Comparison of ENCODE assay signal across 13 cellular contexts in genomic region chr2:40360652-40361051, GRCh38.
DNase-seq lines count a peak whose midpoint lies in the region; ATAC-seq, FAIRE-seq and TF ChIP-seq lines count a peak whose summit lies in the region.
"Had no signal": no experiment of that assay in that cellular context is flagged by ENCODE, and none has a peak within 500 bp of the region (broad histone marks: within the 10 kb centered on the region; RNA-seq: fewer than 3 reads in every experiment).

No MANE protein-coding gene starts in this region.

- intact Hi-C loops in IMR-90 (cut with micrococcal nuclease): loop anchor here (5.0 kb wide), 1 partner anchor 448 kb away; no protein-coding TSS in a partner anchor

- FAIRE-seq in bronchial epithelial cell (lab: Jason Lieb, UNC): no peak

- H3K36me3 ChIP-seq in DOHH2 (ENCODE audit: control insufficient read depth, low read length) (no peaks in the 10 kb centered on the region), IMR-90 (ENCODE audit: control insufficient read depth, insufficient read depth, low read length) (no peaks in the 10 kb centered on the region), bronchial epithelial cell (ENCODE audit: control insufficient read depth, insufficient read depth, low read length) (no peaks in the 10 kb centered on the region), osteoblast (ENCODE audit: insufficient read depth, low read length) (no peaks in the 10 kb centered on the region)

- TF ChIP-seq POLR2A in IMR-90 (IDR thresholded peaks at IDR 0.05; ENCODE audit: low read depth, low read length): no peak

- H3F3A ChIP-seq in DOHH2 (ENCODE audit: control insufficient read depth, insufficient read depth): peaks cover 24% of the 10 kb centered on the region

- peak overlapping the region; percentile 84 for H3K4me2 ChIP-seq in DOHH2 (ENCODE audit: low read length)
- no peak overlapping the region for H3K4me2 ChIP-seq in IMR-90 (ENCODE audit: low read depth, low read length)
- H3K4me2 ChIP-seq in osteoblast (ENCODE audit: insufficient read depth, low read length): no peak overlapping the region

- no peaks in the 10 kb centered on the region for H3K9me3 ChIP-seq in DOHH2 (ENCODE audit: control insufficient read depth, insufficient read depth, low read length)
- no peaks in the 10 kb centered on the region for H3K9me3 ChIP-seq in IMR-90 (ENCODE audit: control insufficient read depth, insufficient read depth, low read length)
- H3K9me3 ChIP-seq in osteoblast (ENCODE audit: low read depth, low read length): no peaks in the 10 kb centered on the region

- H2BK120ac ChIP-seq in IMR-90 (ENCODE audit: low read depth, low read length): peak overlapping the region; percentile 44

- POLR2A ChIA-PET in IMR-90 (lab: Charles Lee; ENCODE audit: unreplicated experiment): no interaction called here

- H3K23ac ChIP-seq in IMR-90 (ENCODE audit: low read depth, low read length): peak overlapping the region; percentile 55; the same call in 1 of the 2 replicates

- peak overlapping the region in 1 of 2 experiments; percentile 57; a peak in 2 of 4 replicates for H4K8ac ChIP-seq in IMR-90 (ENCODE audit: low read depth in 2 of 2, low read length in 2 of 2)

- peak overlapping the region; percentile 49; the same call in 1 of the 2 replicates for H4K5ac ChIP-seq in IMR-90 (ENCODE audit: low read depth, low read length)

- H2BK5ac ChIP-seq in IMR-90 (ENCODE audit: low read depth, low read length, poor library complexity, severe bottlenecking): peak overlapping the region; percentile 9

- no peaks in the 10 kb centered on the region for H3K27me3 ChIP-seq in DOHH2 (ENCODE audit: control insufficient read depth, low read length)
- no peaks in the 10 kb centered on the region for H3K27me3 ChIP-seq in IMR-90 (ENCODE audit: control insufficient read depth, insufficient read depth, low read length)
- H3K27me3 ChIP-seq in bronchial epithelial cell (ENCODE audit: control insufficient read depth, insufficient read depth, low read length): no peaks in the 10 kb centered on the region
- H3K27me3 ChIP-seq in osteoblast (ENCODE audit: insufficient read depth, low read length): no peaks in the 10 kb centered on the region

- peaks cover 35 to 63% of the 10 kb centered on the region in 2 experiments for H3K79me1 ChIP-seq in IMR-90 (ENCODE audit: low read depth in 1 of 2, low read length in 2 of 2)

- no peaks in the 10 kb centered on the region for H4K20me1 ChIP-seq in DOHH2 (ENCODE audit: control insufficient read depth, insufficient read depth, low read depth, low read length)
- H4K20me1 ChIP-seq in IMR-90 (ENCODE audit: insufficient read depth, low read length): no peaks in the 10 kb centered on the region
- H4K20me1 ChIP-seq in osteoblast (ENCODE audit: insufficient read depth, low read length): no peaks in the 10 kb centered on the region

- peak; percentile 62 for TF ChIP-seq CTCF in DOHH2 (IDR thresholded peaks at IDR 0.05; ENCODE audit: low read depth, low read length, poor library complexity, severe bottlenecking)
- peak; percentile 25; the same call in 1 of the 2 replicates for TF ChIP-seq CTCF in IMR-90 (conservative IDR thresholded peaks at IDR 0.05; ENCODE audit: low read depth, low read length)
- no peak for TF ChIP-seq CTCF in bronchial epithelial cell (IDR thresholded peaks at IDR 0.05; ENCODE audit: insufficient read depth, low read length, severe bottlenecking)
- no peak for TF ChIP-seq CTCF in osteoblast (IDR thresholded peaks at IDR 0.05; ENCODE audit: extremely low read depth, low read depth, low read length)

- TF ChIP-seq RAD21 in IMR-90 (IDR thresholded peaks at IDR 0.05; ENCODE audit: low read length): no peak

- H2AK5ac ChIP-seq in IMR-90 (ENCODE audit: low read depth, low read length): 0 out of 2 replicates have a peak overlapping the region, but pooled peaks have one; percentile 30

- ATAC-seq in IMR-90 (ENCODE audit: low read depth) (0 out of 2 replicates have a peak, but pooled peaks have one; percentile 5), GM18907 (IDR thresholded peaks at IDR 0.05; ENCODE audit: unreplicated experiment) (no peak), GM21528 (IDR thresholded peaks at IDR 0.05; ENCODE audit: low FRiP score, unreplicated experiment) (no peak), GM21723 (IDR thresholded peaks at IDR 0.05; ENCODE audit: unreplicated experiment) (no peak)

- H3K14ac ChIP-seq in IMR-90 (replicated peaks; ENCODE audit: low read depth, low read length): peak overlapping the region; percentile 8

- H3K4me1 ChIP-seq in DOHH2 (ENCODE audit: control insufficient read depth, low read length): peaks cover 92% of the 10 kb centered on the region
- H3K4me1 ChIP-seq in IMR-90 (ENCODE audit: control insufficient read depth, insufficient read depth, low read length): peaks cover 13% of the 10 kb centered on the region
- H3K4me1 ChIP-seq in osteoblast (ENCODE audit: insufficient read depth, low read length): peaks cover 43% of the 10 kb centered on the region

- H3K27ac ChIP-seq in DOHH2 (ENCODE audit: low read depth, low read length) (peak overlapping the region; percentile 97), IMR-90 (ENCODE audit: insufficient read depth, low read length) (no peak overlapping the region), osteoblast (ENCODE audit: low read depth, low read length) (peak overlapping the region; percentile 29)

- peak overlapping the region; percentile 23; the same call in 1 of the 2 replicates for H3K4ac ChIP-seq in IMR-90 (ENCODE audit: low read depth, low read length)

- no peak overlapping the region for H3K9ac ChIP-seq in IMR-90 (ENCODE audit: low read depth, low read length)

- no peak overlapping the region for H2AK9ac ChIP-seq in IMR-90 (replicated peaks; ENCODE audit: low read depth, low read length, poor library complexity)

- H3K9me2 ChIP-seq in DOHH2 (replicated peaks; ENCODE audit: control insufficient read depth, low read length): no peaks in the 10 kb centered on the region

- H3K18ac ChIP-seq in IMR-90 (ENCODE audit: low read depth, low read length): peak overlapping the region; percentile 49; the same call in 1 of the 2 replicates

- BruUV-seq in IMR-90 (replicated peaks; lab: Mats Ljungman, UMichigan): no TSS peak

- H3K79me2 ChIP-seq in DOHH2 (ENCODE audit: control insufficient read depth, low read length) (peaks cover 74% of the 10 kb centered on the region), osteoblast (ENCODE audit: insufficient read depth, low read length) (peaks cover 29% of the 10 kb centered on the region)

- peak overlapping the region; percentile 76 for H2BK20ac ChIP-seq in IMR-90 (ENCODE audit: low read depth, low read length)

- H3K4me3 ChIP-seq in DOHH2 (ENCODE audit: low read length) (peak overlapping the region; percentile 59), IMR-90 (ENCODE audit: insufficient read depth, low read depth, low read length) (no peak overlapping the region), bronchial epithelial cell (ENCODE audit: low read depth, low read length) (no peak overlapping the region), osteoblast (ENCODE audit: insufficient read depth, low read length) (no peak overlapping the region)

- H4K91ac ChIP-seq in IMR-90 (ENCODE audit: insufficient read depth, low read depth, low read length): no peak overlapping the region

- in situ Hi-C loops in IMR-90 (cut with MboI; ENCODE audit: low sequenced_read_pairs): no loop called here

- dilution Hi-C loops in IMR-90 (cut with HindIII; ENCODE audit: low sequenced_read_pairs, unreplicated experiment): no loop called here

- CTCF ChIA-PET in IMR-90 (lab: Yijun Ruan, JAX): interaction anchor here (1.1 kb wide), 2 partner anchors 38 to 87 kb away, joined by 3 read pairs; no protein-coding TSS in a partner anchor

- no peak overlapping the region for H3K56ac ChIP-seq in IMR-90 (ENCODE audit: extremely low read depth, insufficient read depth, low read length)

- DNase-seq in IMR-90 (peak; percentile 31), bronchial epithelial cell (ENCODE audit: low read depth) (peak; percentile 24), osteoblast (ENCODE audit: insufficient read length, low spot score, missing footprints) (no peak)
- no peak for DNase-seq in effector CD8-positive, alpha-beta T cell (lab: John Stamatoyannopoulos, UW)
- DNase-seq: activated CD4-positive, alpha-beta T cell treated with anti-CD3 and anti-CD28 coated beads for 4 hours; activated T-cell treated with anti-CD3 and anti-CD28 coated beads, Interleukin-2, amount 50 U/mL, for 24 hours; C1 segment of cervical spinal cord; dermis blood vessel endothelial cell; T-cell had no signal

- H3K9me1 ChIP-seq in IMR-90 (ENCODE audit: insufficient read depth, low read length): peaks cover 10% of the 10 kb centered on the region

- H2AFZ ChIP-seq in IMR-90 (replicated peaks; ENCODE audit: low read length, poor library complexity) (no peak overlapping the region), osteoblast (ENCODE audit: low read length) (no peak overlapping the region)

- no CpG with 5 or more reads among the region's 1 CpG for WGBS in IMR-90 (ENCODE audit: extremely low coverage in 2 of 2, insufficient read length in 1 of 2), 2 experiments

- peak overlapping the region; percentile 88; the same call in 2 of the 3 replicates for H2BK15ac ChIP-seq in IMR-90 (ENCODE audit: low read depth, low read length)

TF ChIP-seq in IMR-90, 13 proteins besides CTCF, POLR2A, EP300 and RAD21:
- no peak for TF ChIP-seq FOS (IDR thresholded peaks at IDR 0.05; ENCODE audit: low read depth, low read length)
- TF ChIP-seq ELK1 (IDR thresholded peaks at IDR 0.05; ENCODE audit: borderline replicate concordance, low read depth, low read length): no peak
TF ChIP-seq in IMR-90: peak in this region for 0.

Comparison
In these comparisons a context has a peak if more than half of its experiments do, and no peak if none do; other contexts are left out.
1. CTCF ChIP-seq: peak in DOHH2 (single experiment) and IMR-90 (single experiment); none in bronchial epithelial cell (single experiment) and osteoblast (single experiment).
2. DNase-seq: peak in IMR-90 (single experiment) and bronchial epithelial cell (single experiment); none in osteoblast (single experiment) and effector CD8-positive, alpha-beta T cell (single experiment).